ENCODE assay signal across 8 cellular contexts in the genomic region with DNA sequence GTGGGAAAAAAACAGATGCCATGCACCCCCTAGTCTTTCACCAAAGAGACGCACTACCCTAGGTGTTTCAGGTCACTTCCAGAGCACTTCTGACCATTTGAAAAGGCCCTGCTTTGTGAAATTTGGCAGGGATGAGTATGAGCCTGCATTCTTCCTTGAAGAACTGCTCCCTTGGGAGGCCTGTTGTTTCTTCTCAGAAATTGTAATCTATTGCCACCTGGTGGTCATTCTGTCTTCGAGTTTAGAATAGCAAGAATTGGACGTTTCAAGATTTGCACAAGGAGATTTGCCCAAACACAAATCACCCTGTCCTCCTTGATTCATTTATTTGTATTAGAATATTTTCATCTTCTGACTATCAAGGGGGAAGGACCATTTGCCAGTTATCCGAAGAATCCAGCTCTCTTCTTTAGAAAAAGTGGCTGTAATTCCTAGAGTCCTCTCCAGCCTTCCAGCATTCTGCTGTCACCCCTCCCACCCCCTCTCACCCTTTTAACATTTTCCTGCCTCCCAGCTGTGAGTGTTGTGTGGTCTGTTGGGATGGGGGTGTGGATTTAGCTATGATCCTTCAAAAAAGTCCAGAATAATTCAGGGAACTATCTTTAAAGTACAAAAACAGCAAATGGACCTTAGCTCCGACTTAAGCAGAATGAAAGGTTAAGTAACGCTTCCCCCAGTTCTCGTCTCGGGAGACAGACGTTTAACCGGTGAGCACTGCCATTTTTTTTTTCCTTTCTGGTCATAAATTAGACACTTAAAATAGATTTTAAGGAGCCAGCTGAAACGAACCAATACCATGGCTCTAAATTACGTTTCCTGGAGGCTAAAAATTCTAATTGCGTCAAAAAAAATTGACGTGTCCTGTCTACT. TPM values are rescaled to one million over a fixed set of nuclear protein-coding genes. Genes with fewer than 3 reads are reported as not detected.
DNase-seq lines count a peak whose midpoint lies in the region; ATAC-seq, FAIRE-seq and TF ChIP-seq lines count a peak whose summit lies in the region.

No MANE protein-coding gene starts in this region.

- H3K23ac ChIP-seq in neuronal stem cell (ENCODE audit: low read depth, low read length, poor library complexity): no peak overlapping the region

- no peak overlapping the region for H2AFZ ChIP-seq in neuronal stem cell (ENCODE audit: low read length)

- peak; percentile 85 to 90 for TF ChIP-seq RAD21 in A549 (conservative IDR thresholded peaks at IDR 0.05 in 1 of 2, IDR thresholded peaks at IDR 0.05 in 1 of 2)

- peaks cover 45% of the 10 kb centered on the region for H3K27me3 Mint-ChIP-seq in T-helper 2 cell treated with Interferon-gamma antibody and Interleukin-4, amounts not matched to agents 5 μg/mL and 100 μg/mL, for 36 hours (ENCODE audit: low read depth)

- TF ChIP-seq CTCF in A549 (IDR thresholded peaks at IDR 0.05) (peak; percentile 86), GM10248 (IDR thresholded peaks at IDR 0.05; ENCODE audit: control extremely low read depth, extremely low read depth, low read depth, missing control alignments) (peak; percentile 47)

- H3K4me2 ChIP-seq in A549 (peak overlapping the region; percentile 15; the same call in 1 of the 3 replicates), neuronal stem cell (ENCODE audit: insufficient read depth, low read length, poor library complexity, severe bottlenecking) (peak overlapping the region; percentile 43)

- peak; percentile 53 to 85 for DNase-seq in A549 (ENCODE audit: low read depth in 1 of 2, low spot score in 1 of 2)
- peak; percentile 63 for DNase-seq in GM10248 (ENCODE audit: extremely low spot score)
- DNase-seq in NCI-H1694 (lab: John Stamatoyannopoulos, UW): peak; percentile 78
- no peak for DNase-seq in T-helper 2 cell treated with Interferon-gamma antibody and Interleukin-4, amounts not matched to agents 5 μg/mL and 100 μg/mL, for 36 hours (ENCODE audit: low spot score)
- peak; percentile 93 for DNase-seq in fibroblast of the conjunctiva (ENCODE audit: low read depth)
- peak; percentile 84 for DNase-seq in neuronal stem cell (ENCODE audit: low spot score)
- DNase-seq in activated CD4-positive, alpha-beta T cell treated with anti-CD3 and anti-CD28 coated beads, Interleukin-2, amount 50 U/mL, for 48 hours: no peak

- 8% methylated on average over 14 of the region's 14 CpGs for WGBS in A549 (ENCODE audit: missing lambda C conversion rate)
- WGBS in neuronal stem cell (ENCODE audit: extremely low coverage in 2 of 2, insufficient read length in 2 of 2, insufficient replicate concordance in 1 of 2), 2 donors: no CpG with 5 or more reads among the region's 14 CpGs

- FAIRE-seq in A549 (lab: Jason Lieb, UNC): no peak

- peaks cover 23 to 56% (median 51%) of the 10 kb centered on the region in 3 experiments for H3K27me3 ChIP-seq in neuronal stem cell (ENCODE audit: control insufficient read depth in 3 of 3, insufficient read depth in 3 of 3, low read depth in 1 of 3, low read length in 3 of 3)

- peak in 1 of 2 experiments; percentile 34; a peak in 3 of 6 replicates for ATAC-seq in A549
- ATAC-seq in HG02938 (IDR thresholded peaks at IDR 0.05; ENCODE audit: unreplicated experiment): no peak

- H3K4me1 ChIP-seq in A549 (peaks cover 13% of the 10 kb centered on the region), neuronal stem cell (ENCODE audit: control insufficient read depth in 2 of 2, insufficient read depth in 1 of 2, low read depth in 1 of 2, low read length in 2 of 2) (peaks cover 10 to 11% of the 10 kb centered on the region in 2 donors)

- H3K4me1 Mint-ChIP-seq in T-helper 2 cell treated with Interferon-gamma antibody and Interleukin-4, amounts not matched to agents 5 μg/mL and 100 μg/mL, for 36 hours (ENCODE audit: low read depth): peaks cover 23% of the 10 kb centered on the region

- POLR2A ChIA-PET in A549 (lab: Yijun Ruan, JAX): no interaction called here
- POLR2A ChIA-PET in GM10248 (lab: Yijun Ruan, JAX): no interaction called here

- H3K4ac ChIP-seq in neuronal stem cell (ENCODE audit: low read length): no peak overlapping the region

- H3K9ac ChIP-seq in neuronal stem cell (ENCODE audit: low read depth, low read length, poor library complexity): no peak overlapping the region

- no peak overlapping the region for H2BK120ac ChIP-seq in neuronal stem cell (ENCODE audit: low read depth, low read length)

- no peaks in the 10 kb centered on the region for H3K9me3 ChIP-seq in A549
- no peaks in the 10 kb centered on the region for H3K9me3 ChIP-seq in neuronal stem cell (replicated peaks in 1 of 2; ENCODE audit: control insufficient read depth in 2 of 2, insufficient read depth in 1 of 2, low read depth in 1 of 2, low read length in 2 of 2)

- H3K27ac ChIP-seq in A549: no peak overlapping the region
- no peak overlapping the region for H3K27ac ChIP-seq in neuronal stem cell (replicated peaks; ENCODE audit: low read length)

- H2AK5ac ChIP-seq in neuronal stem cell (ENCODE audit: low read depth, low read length): no peak overlapping the region

- no peak overlapping the region for H3K14ac ChIP-seq in neuronal stem cell (ENCODE audit: low read length)

- H2BK15ac ChIP-seq in neuronal stem cell (ENCODE audit: low read length): no peak overlapping the region

- H3K36me3 ChIP-seq in neuronal stem cell (replicated peaks in 1 of 2; ENCODE audit: control insufficient read depth in 2 of 2, insufficient read depth in 2 of 2, low read length in 2 of 2): no peaks in the 10 kb centered on the region

- no peak overlapping the region for H2BK12ac ChIP-seq in neuronal stem cell (ENCODE audit: low read length)

- no peak overlapping the region for H4K8ac ChIP-seq in neuronal stem cell (ENCODE audit: low read depth, low read length)

- H3K18ac ChIP-seq in neuronal stem cell (ENCODE audit: low read length): no peak overlapping the region

- TF ChIP-seq EP300 in A549 (IDR thresholded peaks at IDR 0.05): no peak

- H3K79me1 ChIP-seq in neuronal stem cell (ENCODE audit: low read depth, low read length): no peaks in the 10 kb centered on the region

- CTCF ChIA-PET in A549 (lab: Yijun Ruan, JAX): interaction anchor here (0.7 to 6.8 kb wide), 56 partner anchors 9 to 1360 kb away, joined by 3 to 95 read pairs (median 4); partner anchors contain the start of gene ERICH2
- CTCF ChIA-PET in GM10248 (lab: Yijun Ruan, JAX): interaction anchor here (0.7 to 5.4 kb wide), 31 partner anchors 10 to 882 kb away, joined by 3 to 36 read pairs (median 3); no protein-coding TSS in a partner anchor

- H3K27ac Mint-ChIP-seq in T-helper 2 cell treated with Interferon-gamma antibody and Interleukin-4, amounts not matched to agents 5 μg/mL and 100 μg/mL, for 36 hours: no peak overlapping the region

- H3K36me3 Mint-ChIP-seq in T-helper 2 cell treated with Interferon-gamma antibody and Interleukin-4, amounts not matched to agents 5 μg/mL and 100 μg/mL, for 36 hours (ENCODE audit: low read depth): no peaks in the 10 kb centered on the region

- H2BK5ac ChIP-seq in neuronal stem cell (ENCODE audit: low read length): no peak overlapping the region

- H3K4me3 ChIP-seq in A549: no peak overlapping the region
- H3K4me3 ChIP-seq in neuronal stem cell (ENCODE audit: low read length in 2 of 2): no peak overlapping the region

- peak overlapping the region; percentile 71 for H3K4me3 Mint-ChIP-seq in T-helper 2 cell treated with Interferon-gamma antibody and Interleukin-4, amounts not matched to agents 5 μg/mL and 100 μg/mL, for 36 hours

- H4K91ac ChIP-seq in neuronal stem cell (ENCODE audit: low read depth, low read length, poor library complexity): no peak overlapping the region

- TF ChIP-seq POLR2A in A549 (IDR thresholded peaks at IDR 0.05; ENCODE audit: low read length): no peak

- H3K9me3 Mint-ChIP-seq in T-helper 2 cell treated with Interferon-gamma antibody and Interleukin-4, amounts not matched to agents 5 μg/mL and 100 μg/mL, for 36 hours: no peaks in the 10 kb centered on the region

TF ChIP-seq in A549, 52 proteins besides CTCF, POLR2A, EP300 and RAD21:
- peak; percentile 86 for TF ChIP-seq SMC3 (IDR thresholded peaks at IDR 0.05)
- no peak for TF ChIP-seq CHD4 (IDR thresholded peaks at IDR 0.05; ENCODE audit: borderline replicate concordance)

RNA-seq across cellular contexts. Expression of gene GAD1, which starts 3.7 kb away (rescaled TPM):
- polyA plus RNA-seq in A549 (2011; rRNA removed) (0.41 and 0.48 TPM in 2 replicates), A549 (2017; fragmentation: RNase III; extraction: RNeasy Plus Mini Kit Qiagen cat#74134 plus additional on column Dnase treatment) (0.13 to 0.26 TPM (median 0.15 TPM) in 3 replicates)
- polyA plus RNA-seq in A549 (2012; cell fraction: cytosol; rRNA removed): 0.36 and 0.79 TPM in 2 replicates
- 0.60 and 0.91 TPM in 2 replicates for polyA plus RNA-seq in A549 (2012; cell fraction: nucleus; rRNA removed)
- 0.29 TPM in 1 of 2 replicates, not detected in the other for polyA minus RNA-seq in A549 (2011; rRNA and poly(A)+ RNA removed)
- polyA plus RNA-seq in neuronal stem cell (2013, experiment 1 of 2): 0.08 TPM
- polyA plus RNA-seq in neuronal stem cell (2013, experiment 2 of 2): 0.14 TPM

RNA-seq across cellular contexts. Expression of gene ERICH2, which starts 42.8 kb away (rescaled TPM):
- polyA plus RNA-seq in A549 (2011; rRNA removed) (not detected in 2 replicates), A549 (2017; fragmentation: RNase III; extraction: RNeasy Plus Mini Kit Qiagen cat#74134 plus additional on column Dnase treatment) (not detected in 3 replicates)
- polyA plus RNA-seq in A549 (2012; cell fraction: cytosol; rRNA removed): not detected in 2 replicates
- polyA plus RNA-seq in A549 (2012; cell fraction: nucleus; rRNA removed): not detected in 2 replicates
- polyA minus RNA-seq in A549 (2011; rRNA and poly(A)+ RNA removed): not detected in 2 replicates
- 1.4 TPM for polyA plus RNA-seq in neuronal stem cell (2013, experiment 1 of 2)
- 1.5 TPM for polyA plus RNA-seq in neuronal stem cell (2013, experiment 2 of 2)

Comparison
In these comparisons a context has a peak if more than half of its experiments do, and no peak if none do; other contexts are left out.
1. DNase-seq: peak in A549 (2 of 2), GM10248 (single experiment), NCI-H1694 (single experiment), fibroblast of the conjunctiva (single experiment) and neuronal stem cell (single experiment); none in T-helper 2 cell treated with Interferon-gamma antibody and Interleukin-4, amounts not matched to agents 5 μg/mL and 100 μg/mL, for 36 hours (single experiment) and activated CD4-positive, alpha-beta T cell treated with anti-CD3 and anti-CD28 coated beads, Interleukin-2, amount 50 U/mL, for 48 hours (0 of 2).